25 cellular contexts compared by ENCODE assay signal in the genomic region with DNA sequence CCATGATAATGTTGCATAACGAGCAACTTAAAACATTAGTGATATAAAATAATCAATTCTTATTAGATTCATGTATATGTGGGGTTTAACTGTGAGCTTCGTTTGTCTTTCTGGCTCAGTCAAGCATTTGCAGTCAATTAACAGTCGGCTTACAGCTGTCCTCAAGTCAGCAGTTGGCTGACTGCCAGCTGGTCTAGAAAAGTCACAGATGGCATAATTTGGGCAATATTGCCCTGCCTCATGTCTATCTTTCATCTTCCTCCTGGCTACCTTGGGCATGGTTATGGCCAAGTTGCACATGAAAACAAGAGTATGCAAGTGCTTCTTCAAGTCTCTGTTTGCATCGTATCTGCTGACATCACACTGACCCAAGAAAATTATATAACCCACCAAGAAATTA.
DNase-seq lines count a peak whose midpoint lies in the region; TF ChIP-seq lines count a peak whose summit lies in the region.
"Had no signal": no experiment of that assay in that cellular context is flagged by ENCODE, and none has a peak within 500 bp of the region (broad histone marks: within the 10 kb centered on the region; RNA-seq: fewer than 3 reads in every experiment).

No MANE protein-coding gene starts in this region.

- H3K4me1 Mint-ChIP-seq in glutamatergic neuron (ENCODE audit: low read depth, unreplicated experiment), result peaks cover 18% of the 10 kb centered on the region
- H3K4me1 Mint-ChIP-seq: B cell; H9; mesothelial cell of epicardium; nephron progenitor cell; stimulated activated naive CD8-positive, alpha-beta T cell treated with anti-CD3 and anti-CD28 coated beads, Interleukin-15, amount 100 ng/mL, for 72 hours had no signal

- peak overlapping the region; percentile 23 for H3K4me3 Mint-ChIP-seq in glutamatergic neuron (ENCODE audit: unreplicated experiment)
- H3K4me3 Mint-ChIP-seq: B cell; H9; mesothelial cell of epicardium; nephron progenitor cell; stimulated activated naive CD8-positive, alpha-beta T cell treated with anti-CD3 and anti-CD28 coated beads, Interleukin-15, amount 100 ng/mL, for 72 hours; T-helper 1 cell treated with Interleukin-12 subunit alpha and Interleukin-12 subunit beta and Interleukin-4 antibody, amounts not matched to agents 30 μg/mL and 1 μg/mL, for 36 hours; type B pancreatic cell had no signal

- H3K27me3 Mint-ChIP-seq in glutamatergic neuron (ENCODE audit: unreplicated experiment), result peaks cover 3% of the 10 kb centered on the region
- H3K27me3 Mint-ChIP-seq: B cell; stimulated activated naive CD8-positive, alpha-beta T cell treated with anti-CD3 and anti-CD28 coated beads, Interleukin-15, amount 100 ng/mL, for 72 hours; type B pancreatic cell had no signal

- DNase-seq in DMS53 (lab: John Stamatoyannopoulos, UW), result peak; percentile 51
- DNase-seq in DMS53 treated with DMSO at 0.1 percent for 48 hours (lab: John Stamatoyannopoulos, UW; ENCODE audit: unreplicated experiment), result no peak
- peak; percentile 41 for DNase-seq in NCI-H146 treated with DMSO at 0.1 percent for 48 hours (lab: John Stamatoyannopoulos, UW; ENCODE audit: unreplicated experiment)
- peak; percentile 91 for DNase-seq in NCI-H69 (lab: John Stamatoyannopoulos, UW)
- DNase-seq in glutamatergic neuron, result peak; percentile 28
- DNase-seq in cerebellar nuclear complex (lab: John Stamatoyannopoulos, UW), result no peak
- DNase-seq in NCI-H2227 (lab: John Stamatoyannopoulos, UW; ENCODE audit: unreplicated experiment), result no peak
- no peak for DNase-seq in effector CD8-positive, alpha-beta T cell (lab: John Stamatoyannopoulos, UW)
- DNase-seq: activated CD4-positive, alpha-beta T cell treated with anti-CD3 and anti-CD28 coated beads, Interleukin-2, amount 50 U/mL, for 4 hours; activated naive CD4-positive, alpha-beta T cell; amygdala; central memory CD4-positive, alpha-beta T cell; effector CD4-positive, alpha-beta T cell; H9; NCI-H187 treated with DMSO at 0.1 percent for 48 hours; nephron progenitor cell; posterior cingulate gyrus; SIG-M5; stimulated activated CD4-positive, alpha-beta T cell treated with anti-CD3 and anti-CD28 coated beads, Interleukin-2, amount 100 ng/mL, for 48 hours; stimulated activated naive CD8-positive, alpha-beta T cell treated with anti-CD3 and anti-CD28 coated beads, Interleukin-15, amount 100 ng/mL, for 72 hours; WERI-Rb-1 had no signal

- H3K27ac Mint-ChIP-seq in glutamatergic neuron (ENCODE audit: unreplicated experiment), result peak overlapping the region; percentile 91
- H3K27ac Mint-ChIP-seq: B cell; H9; mesothelial cell of epicardium; nephron progenitor cell; stimulated activated naive CD8-positive, alpha-beta T cell treated with anti-CD3 and anti-CD28 coated beads, Interleukin-15, amount 100 ng/mL, for 72 hours; T-helper 1 cell treated with Interleukin-12 subunit alpha and Interleukin-12 subunit beta and Interleukin-4 antibody, amounts not matched to agents 30 μg/mL and 1 μg/mL, for 36 hours; type B pancreatic cell had no signal

- no peaks in the 10 kb centered on the region for H3K36me3 Mint-ChIP-seq in glutamatergic neuron (ENCODE audit: unreplicated experiment)
- H3K36me3 Mint-ChIP-seq: mesothelial cell of epicardium, type B pancreatic cell had no signal

- no peak for TF ChIP-seq CTCF in glutamatergic neuron (IDR thresholded peaks at IDR 0.05; ENCODE audit: partially characterized antibody, unreplicated experiment)

- H3K9me3 Mint-ChIP-seq in glutamatergic neuron (ENCODE audit: unreplicated experiment), result peaks cover 6% of the 10 kb centered on the region
- H3K9me3 Mint-ChIP-seq: H9; nephron progenitor cell; stimulated activated naive CD8-positive, alpha-beta T cell treated with anti-CD3 and anti-CD28 coated beads, Interleukin-15, amount 100 ng/mL, for 72 hours; type B pancreatic cell had no signal

Comparison
In these comparisons a context has a peak if more than half of its experiments do, and no peak if none do; other contexts are left out.
1. DNase-seq: peak in DMS53 (single experiment), NCI-H146 treated with DMSO at 0.1 percent for 48 hours (single experiment), NCI-H69 (single experiment) and glutamatergic neuron (single experiment); none in DMS53 treated with DMSO at 0.1 percent for 48 hours (single experiment), cerebellar nuclear complex (0 of 2), NCI-H2227 (single experiment) and effector CD8-positive, alpha-beta T cell (single experiment).